ENCODE assay signal across 1 cellular context in the genomic region with DNA sequence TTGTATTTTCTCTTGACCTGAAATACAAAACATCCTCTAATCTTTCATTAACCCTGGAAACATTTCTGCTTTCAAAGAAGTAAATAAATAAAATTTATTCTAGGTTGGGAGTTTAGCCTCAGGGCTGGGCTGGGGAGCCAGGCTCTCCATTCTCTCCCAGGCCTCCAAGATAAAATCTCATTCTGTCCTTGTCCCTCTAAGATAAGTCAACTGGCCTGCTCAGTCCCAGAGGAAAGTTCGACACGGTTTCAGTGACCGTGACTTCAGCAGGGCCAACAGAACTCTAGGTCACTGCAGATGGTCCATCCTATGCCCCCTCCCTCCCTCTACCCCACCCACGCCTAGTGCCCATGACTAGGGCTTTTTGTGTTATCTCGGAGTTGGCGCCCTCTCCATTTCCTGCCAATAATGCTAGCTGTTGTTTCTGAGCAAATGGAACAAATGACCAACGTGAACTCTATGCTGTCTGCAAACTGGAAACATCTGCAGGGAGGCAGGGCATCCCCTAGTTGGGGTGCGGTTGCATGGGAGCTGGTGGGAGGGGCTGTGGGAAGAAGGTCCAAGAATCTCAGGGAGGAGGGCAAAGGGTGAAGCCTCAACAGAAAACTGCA.
A peak's percentile ranks its signal among the peaks of the same experiment; 100 is the strongest.
TF ChIP-seq lines count a peak whose summit lies in the region.

No MANE protein-coding gene starts in this region.

TF ChIP-seq in HepG2, 621 proteins besides CTCF, POLR2A, EP300 and RAD21:
- TF ChIP-seq PPARG (CRISPR knock-in tag; conservative IDR thresholded peaks at IDR 0.05) (no peak), ZFP36L1 (CRISPR knock-in tag; IDR thresholded peaks at IDR 0.05) (no peak), SRSF1 (optimal IDR thresholded peaks at IDR 0.05; ENCODE audit: low read depth, low read length) (no peak), ZBTB21 (CRISPR knock-in tag; IDR thresholded peaks at IDR 0.05) (no peak), ETV5 (CRISPR knock-in tag; IDR thresholded peaks at IDR 0.05; ENCODE audit: borderline replicate concordance) (peak; percentile 24; the same call in 1 of the 2 replicates), GATA4 (IDR thresholded peaks at IDR 0.05; ENCODE audit: borderline replicate concordance, low read depth) (no peak)
- TF ChIP-seq, protein P1, sequence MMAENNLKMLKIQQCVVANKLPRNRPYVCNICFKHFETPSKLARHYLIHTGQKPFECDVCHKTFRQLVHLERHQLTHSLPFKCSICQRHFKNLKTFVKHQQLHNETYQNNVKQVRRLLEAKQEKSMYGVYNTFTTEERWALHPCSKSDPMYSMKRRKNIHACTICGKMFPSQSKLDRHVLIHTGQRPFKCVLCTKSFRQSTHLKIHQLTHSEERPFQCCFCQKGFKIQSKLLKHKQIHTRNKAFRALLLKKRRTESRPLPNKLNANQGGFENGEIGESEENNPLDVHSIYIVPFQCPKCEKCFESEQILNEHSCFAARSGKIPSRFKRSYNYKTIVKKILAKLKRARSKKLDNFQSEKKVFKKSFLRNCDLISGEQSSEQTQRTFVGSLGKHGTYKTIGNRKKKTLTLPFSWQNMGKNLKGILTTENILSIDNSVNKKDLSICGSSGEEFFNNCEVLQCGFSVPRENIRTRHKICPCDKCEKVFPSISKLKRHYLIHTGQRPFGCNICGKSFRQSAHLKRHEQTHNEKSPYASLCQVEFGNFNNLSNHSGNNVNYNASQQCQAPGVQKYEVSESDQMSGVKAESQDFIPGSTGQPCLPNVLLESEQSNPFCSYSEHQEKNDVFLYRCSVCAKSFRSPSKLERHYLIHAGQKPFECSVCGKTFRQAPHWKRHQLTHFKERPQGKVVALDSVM (CRISPR knock-in tag; IDR thresholded peaks at IDR 0.05): no peak
